Comparison of ENCODE assay signal across 8 cellular contexts in genomic region chr3:152268501-152269422, GRCh38. TPM values are rescaled to one million over a fixed set of nuclear protein-coding genes. Genes with fewer than 3 reads are reported as not detected.
DNase-seq lines count a peak whose midpoint lies in the region; ATAC-seq and TF ChIP-seq lines count a peak whose summit lies in the region.

MBNL1 (plus strand) TSS chr3:152268929; CDS start chr3:152300194, 31,265 bp downstream.

- H3K9ac ChIP-seq in PC-3 (ENCODE audit: low read length) = peak within 1 kb of the TSS; percentile 94

- POLR2A ChIA-PET in PC-3 (lab: Charles Lee; ENCODE audit: unreplicated experiment) = interaction anchor here (0.5 to 1.7 kb wide), 16 partner anchors 15 to 460 kb away, joined by 3 to 33 read pairs (median 6); no protein-coding TSS in a partner anchor

- intact Hi-C loops in PC-3 (cut with micrococcal nuclease) = loop anchor here (1.0 to 5.0 kb wide), 10 partner anchors 38 to 341 kb away; no protein-coding TSS in a partner anchor

- TF ChIP-seq CTCF in PC-3 (conservative IDR thresholded peaks at IDR 0.05; ENCODE audit: low read depth, low read length) (no peak), epithelial cell of esophagus (IDR thresholded peaks at IDR 0.05; ENCODE audit: insufficient read depth, low read depth, low read length, missing control alignments) (no peak)

- H3K27ac Mint-ChIP-seq in IgD-negative memory B cell = peak within 1 kb of the TSS; percentile 98 to 99 (median 99)

- peak within 1 kb of the TSS; percentile 97 to 99 (median 99) for H3K4me3 Mint-ChIP-seq in IgD-negative memory B cell

- BruUV-seq in PC-3 (replicated peaks; lab: Mats Ljungman, UMichigan) = no TSS peak

- H3K27me3 ChIP-seq in PC-3 (ENCODE audit: low read length) = no peaks in the 10 kb centered on the region
- H3K27me3 ChIP-seq in mononuclear cell (ENCODE audit: insufficient read depth, low read length) = no peaks in the 10 kb centered on the region

- peaks cover 0 to under 1% (median 0%) of the 10 kb centered on the region in 3 donors for H3K9me3 Mint-ChIP-seq in IgD-negative memory B cell

- H3K4me2 ChIP-seq in PC-3 (ENCODE audit: low read length) = peak within 1 kb of the TSS; percentile 94

- peaks cover 36 to 51% (median 47%) of the 10 kb centered on the region in 3 donors for H3K4me1 Mint-ChIP-seq in IgD-negative memory B cell

- H2AFZ ChIP-seq in PC-3 (ENCODE audit: low read length) = peak within 1 kb of the TSS; percentile 88

- H3K9me2 ChIP-seq in PC-3 (replicated peaks; ENCODE audit: low read length) = no peaks in the 10 kb centered on the region

- no peaks in the 10 kb centered on the region for H3K27me3 Mint-ChIP-seq in IgD-negative memory B cell

- ATAC-seq in GM21526 (IDR thresholded peaks at IDR 0.05; ENCODE audit: low FRiP score, unreplicated experiment) = peak; percentile 57
- peak; percentile 60 for ATAC-seq in PC-3

- H3K9me3 ChIP-seq in PC-3 (ENCODE audit: low read length) (no peaks in the 10 kb centered on the region), mononuclear cell (ENCODE audit: low read depth, low read length) (no peaks in the 10 kb centered on the region)

- H4K20me1 ChIP-seq in PC-3 (ENCODE audit: low read length) = peaks cover 32% of the 10 kb centered on the region

- H3K36me3 ChIP-seq in PC-3 (ENCODE audit: low read depth, low read length) = no peaks in the 10 kb centered on the region

- H3K79me2 ChIP-seq in PC-3 (ENCODE audit: low read length) = peaks cover 65% of the 10 kb centered on the region

- CTCF ChIA-PET in PC-3 (lab: Charles Lee) = interaction anchor here (0.6 to 1.0 kb wide), 4 partner anchors 109 to 1075 kb away, joined by 3 to 18 read pairs (median 4); no protein-coding TSS in a partner anchor

- peak within 1 kb of the TSS; percentile 94 for H3K27ac ChIP-seq in PC-3 (ENCODE audit: low read length)

- no peaks in the 10 kb centered on the region for H3F3A ChIP-seq in PC-3 (ENCODE audit: low read length, unreplicated experiment)

- H3K36me3 Mint-ChIP-seq in IgD-negative memory B cell = peaks cover 1% of the 10 kb centered on the region

- H3K4me1 ChIP-seq in PC-3 (ENCODE audit: insufficient read depth, low read length) (peaks cover 48% of the 10 kb centered on the region), mononuclear cell (ENCODE audit: insufficient read depth, low read length) (peaks cover 42% of the 10 kb centered on the region)

- peak; percentile 84 for DNase-seq in D341Med (ENCODE audit: low spot score)
- DNase-seq in PC-3 = peak; percentile 79
- peak; percentile 72 for DNase-seq in activated T-cell treated with anti-CD3 and anti-CD28 coated beads for 4 hours
- DNase-seq in epithelial cell of esophagus (ENCODE audit: low read depth) = peak; percentile 78
- DNase-seq in stimulated activated CD8-positive, alpha-beta memory T cell treated with anti-CD3 and anti-CD28 coated beads, Interleukin-4, amount 100 ng/mL, for 1 hour (ENCODE audit: low read depth in 2 of 2, low spot score in 1 of 2) = peak; percentile 67 to 74

- peak within 1 kb of the TSS; percentile 81 for H3K4me3 ChIP-seq in PC-3 (ENCODE audit: low read length)
- H3K4me3 ChIP-seq in epithelial cell of esophagus (ENCODE audit: low read length) = peak within 1 kb of the TSS; percentile 76
- H3K4me3 ChIP-seq in mononuclear cell (ENCODE audit: low read length) = peak within 1 kb of the TSS; percentile 95

RNA-seq across cellular contexts. Expression of gene MBNL1, which starts in this region (rescaled TPM):
- 200 TPM for polyA plus RNA-seq in IgD-negative memory B cell
- 150 and 161 TPM in 2 replicates for total RNA-seq in PC-3 (2014; rRNA removed)
- 929 TPM for total RNA-seq in mononuclear cell

Comparison
In these comparisons a context has a peak if more than half of its experiments do, and no peak if none do; other contexts are left out.
1. Peak in every context shown above with its lines: DNase-seq, ATAC-seq, H3K4me3 ChIP-seq and H3K27ac ChIP-seq.